In genomic region chr3:147945968-147946519, GRCh38 we compare ENCODE assay signal across 9 cellular contexts.
DNase-seq lines count a peak whose midpoint lies in the region; ATAC-seq and TF ChIP-seq lines count a peak whose summit lies in the region.
"Had no signal": no experiment of that assay in that cellular context is flagged by ENCODE, and none has a peak within 500 bp of the region (broad histone marks: within the 10 kb centered on the region; RNA-seq: fewer than 3 reads in every experiment).

No MANE protein-coding gene starts in this region.

- no peaks in the 10 kb centered on the region for H3K27me3 ChIP-seq in ACC112 (ENCODE audit: insufficient read depth, low read length)
- H3K27me3 ChIP-seq in WERI-Rb-1 (ENCODE audit: insufficient read depth, low read depth, severe bottlenecking): no peaks in the 10 kb centered on the region
- H3K27me3 ChIP-seq in skeletal muscle satellite cell (ENCODE audit: control insufficient read depth, insufficient read depth, low read length): no peaks in the 10 kb centered on the region

- H3K4me3 ChIP-seq in ACC112 (ENCODE audit: low read depth, low read length) (peak overlapping the region; percentile 68), WERI-Rb-1 (ENCODE audit: low read depth, low read length) (no peak overlapping the region), skeletal muscle satellite cell (ENCODE audit: low read length) (peak overlapping the region; percentile 46)
- H3K4me3 ChIP-seq: HAP-1 had no signal

- peak overlapping the region; percentile 66 for H3K9ac ChIP-seq in skeletal muscle satellite cell (ENCODE audit: low read depth, low read length)

- peaks cover 38% of the 10 kb centered on the region for H3K4me1 ChIP-seq in ACC112 (ENCODE audit: control insufficient read depth, insufficient read depth, low read length, unreplicated experiment)
- H3K4me1 ChIP-seq in skeletal muscle satellite cell (ENCODE audit: control insufficient read depth, insufficient read depth, low read length): peaks cover 37% of the 10 kb centered on the region
- H3K4me1 ChIP-seq: HAP-1 had no signal

- DNase-seq in HPDE6-E6E7 (ENCODE audit: extremely low spot score) (peak; percentile 49), WERI-Rb-1 (no peak), left ventricle myocardium superior (peak; percentile 49), retina (no peak), DMS153 (lab: John Stamatoyannopoulos, UW) (no peak)

- ATAC-seq in GM18867 (IDR thresholded peaks at IDR 0.05; ENCODE audit: unreplicated experiment): peak; percentile 72
- peak; percentile 96 for ATAC-seq in left ventricle myocardium superior

- intact Hi-C loops in left ventricle myocardium superior (cut with micrococcal nuclease): no loop called here

- no peaks in the 10 kb centered on the region for H3K79me2 ChIP-seq in ACC112 (ENCODE audit: control insufficient read depth, insufficient read depth, low read length, unreplicated experiment)

- 0 out of 2 replicates have a peak, but pooled peaks have one; percentile 9 for TF ChIP-seq CTCF in WERI-Rb-1 (IDR thresholded peaks at IDR 0.05; ENCODE audit: low read depth, low read length)

- H3K4me2 ChIP-seq in skeletal muscle satellite cell (ENCODE audit: low read length): peak overlapping the region; percentile 70

- H3K36me3 ChIP-seq in ACC112 (ENCODE audit: insufficient read depth, low read length) (no peaks in the 10 kb centered on the region), WERI-Rb-1 (no peaks in the 10 kb centered on the region), skeletal muscle satellite cell (ENCODE audit: insufficient read depth, low read length) (no peaks in the 10 kb centered on the region)
- H3K36me3 ChIP-seq: HAP-1 had no signal

- peak overlapping the region; percentile 94 for H2AFZ ChIP-seq in ACC112 (ENCODE audit: low read length, unreplicated experiment)

- peak overlapping the region; percentile 75 for H3K27ac ChIP-seq in ACC112 (ENCODE audit: low read depth, low read length)
- no peak overlapping the region for H3K27ac ChIP-seq in WERI-Rb-1

- no peaks in the 10 kb centered on the region for H3K9me3 ChIP-seq in WERI-Rb-1 (ENCODE audit: severe bottlenecking)
- no peaks in the 10 kb centered on the region for H3K9me3 ChIP-seq in skeletal muscle satellite cell (replicated peaks; ENCODE audit: low read length)
- H3K9me3 ChIP-seq: HAP-1 had no signal

Comparison
In these comparisons a context has a peak if more than half of its experiments do, and no peak if none do; other contexts are left out.
1. DNase-seq: peak in HPDE6-E6E7 (single experiment) and left ventricle myocardium superior (single experiment); none in WERI-Rb-1 (single experiment), retina (single experiment) and DMS153 (single experiment).